21 cellular contexts compared by ENCODE assay signal in the genomic region with DNA sequence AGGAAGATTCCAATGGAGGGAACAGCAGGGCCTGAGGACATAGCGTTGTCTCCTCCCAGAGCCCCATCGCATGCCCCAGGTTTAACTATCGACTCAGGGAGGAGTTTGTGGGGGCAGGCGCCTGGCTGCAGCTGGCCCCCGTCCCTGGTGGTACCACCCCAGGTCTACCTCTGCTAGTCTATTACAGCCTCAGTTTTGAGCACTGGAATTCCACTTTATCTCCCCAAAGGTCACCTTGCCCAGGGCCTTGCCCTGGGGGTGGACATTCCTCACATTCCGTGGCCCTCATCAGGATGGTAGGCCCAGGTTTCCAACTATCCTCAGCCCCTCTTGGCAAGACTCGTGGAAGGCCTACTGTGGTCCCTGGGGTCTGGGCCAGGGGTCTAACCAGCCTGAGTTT.
"Had no signal": no experiment of that assay in that cellular context is flagged by ENCODE, and none has a peak within 500 bp of the region (broad histone marks: within the 10 kb centered on the region; RNA-seq: fewer than 3 reads in every experiment).

No MANE protein-coding gene starts in this region.

- H3K4me2 ChIP-seq: smooth muscle cell had no signal

- H3K4me1 ChIP-seq: foreskin keratinocyte had no signal

- H3K9me3 ChIP-seq: esophagus muscularis mucosa, heart left ventricle, left lung, lower lobe of right lung, stomach, tibial artery had no signal

- H3K4me3 ChIP-seq: esophagus muscularis mucosa, heart left ventricle, left lung, lower lobe of right lung, smooth muscle cell, stomach, tibial artery had no signal

- ATAC-seq: activated CD8-positive, alpha-beta memory T cell treated with anti-CD3 and anti-CD28 coated beads, Interleukin-2, amount 10 ng/mL, durations not matched to agents 7 days and 5 days; activated CD8-positive, alpha-beta T cell treated with anti-CD3 and anti-CD28 coated beads, Interleukin-2, amount 10 ng/mL, durations not matched to agents 7 days and 5 days; activated naive CD4-positive, alpha-beta T cell treated with anti-CD3 and anti-CD28 coated beads, Interleukin-2, amount 50 U/mL, for 72 hours; foreskin keratinocyte; heart left ventricle; left lung; lower lobe of right lung; stimulated activated naive B cell treated with anti-CD40 and anti-IgM and Interleukin-4, amounts not matched to agents 10 μg/mL and 1 μg/mL and 100 μg/mL, for 72 hours had no signal

- DNase-seq: activated CD4-positive, alpha-beta T cell treated with anti-CD3 and anti-CD28 coated beads for 1 hour; activated CD8-positive, alpha-beta memory T cell treated with anti-CD3 and anti-CD28 coated beads, Interleukin-2, amount 10 ng/mL, durations not matched to agents 7 days and 5 days; activated CD8-positive, alpha-beta T cell treated with anti-CD3 and anti-CD28 coated beads, Interleukin-2, amount 10 ng/mL, durations not matched to agents 7 days and 5 days; activated naive CD4-positive, alpha-beta T cell; activated T-cell treated with anti-CD3 and anti-CD28 coated beads, Interleukin-2, amount 50 U/mL, for 48 hours; foreskin keratinocyte; heart left ventricle; hypothalamus; immature natural killer cell; left lung; lower lobe of right lung; retina; stimulated activated CD4-positive, alpha-beta T cell treated with anti-CD3 and anti-CD28 coated beads, Interleukin-15, amount 100 ng/mL, for 24 hours; stimulated activated CD4-positive, alpha-beta T cell treated with anti-CD3 and anti-CD28 coated beads, Interleukin-2, amount 100 ng/mL, for 24 hours; stimulated activated naive B cell treated with anti-CD40 and anti-IgM and Interleukin-4, amounts not matched to agents 10 μg/mL and 1 μg/mL and 100 μg/mL, for 72 hours; stomach; T-helper 2 cell; tibial artery had no signal

- H3K27ac ChIP-seq: esophagus muscularis mucosa, foreskin keratinocyte, heart left ventricle, left lung, lower lobe of right lung, stomach, tibial artery had no signal

- H3K36me3 ChIP-seq: esophagus muscularis mucosa, heart left ventricle, left lung, lower lobe of right lung, stomach, tibial artery had no signal
